Comparison of ENCODE assay signal across 16 cellular contexts in genomic region chr1:101065575-101065974, GRCh38. TPM values are rescaled to one million over a fixed set of nuclear protein-coding genes. Genes with fewer than 3 reads are reported as not detected.
A peak's percentile ranks its signal among the peaks of the same experiment; 100 is the strongest.
DNase-seq lines count a peak whose midpoint lies in the region; ATAC-seq and TF ChIP-seq lines count a peak whose summit lies in the region.
"Had no signal": no experiment of that assay in that cellular context is flagged by ENCODE, and none has a peak within 500 bp of the region (broad histone marks: within the 10 kb centered on the region; RNA-seq: fewer than 3 reads in every experiment).

No MANE protein-coding gene starts in this region.

- H3K4me3 ChIP-seq in DOHH2 (ENCODE audit: low read length), result no peak overlapping the region
- peak overlapping the region; percentile 34 for H3K4me3 ChIP-seq in OCI-LY3 (ENCODE audit: low read length)
- no peak overlapping the region for H3K4me3 ChIP-seq in WERI-Rb-1 (ENCODE audit: low read depth, low read length)
- H3K4me3 ChIP-seq: lower lobe of right lung, sigmoid colon, SJSA1, vagina had no signal

- DNase-seq in immature natural killer cell, result no peak
- no peak for DNase-seq in mesenteric fat pad (ENCODE audit: low spot score)
- DNase-seq in WERI-Rb-1, result no peak
- no peak for DNase-seq in NCI-H82 treated with DMSO at 0.1 percent for 48 hours (lab: John Stamatoyannopoulos, UW; ENCODE audit: unreplicated experiment)
- no peak for DNase-seq in globus pallidus (ENCODE audit: low spot score)
- DNase-seq: C1 segment of cervical spinal cord; lower lobe of right lung; NCI-H2171; sigmoid colon; stimulated activated CD4-positive, alpha-beta T cell treated with anti-CD3 and anti-CD28 coated beads, Interleukin-4, amount 100 ng/mL, for 4 hours had no signal

- H4K20me1 ChIP-seq in DOHH2 (ENCODE audit: control insufficient read depth, insufficient read depth, low read depth, low read length), result no peaks in the 10 kb centered on the region
- H4K20me1 ChIP-seq in OCI-LY3 (ENCODE audit: insufficient read depth, low read length), result no peaks in the 10 kb centered on the region

- H3K27me3 ChIP-seq in DOHH2 (ENCODE audit: control insufficient read depth, low read length) (no peaks in the 10 kb centered on the region), OCI-LY3 (ENCODE audit: low read depth, low read length) (no peaks in the 10 kb centered on the region), WERI-Rb-1 (ENCODE audit: insufficient read depth, low read depth, severe bottlenecking) (no peaks in the 10 kb centered on the region)
- H3K27me3 ChIP-seq: neutrophil, sigmoid colon, SJSA1, vagina had no signal

- H3K27ac Mint-ChIP-seq in immature natural killer cell, result peak overlapping the region; percentile 2 to 80 (median 48)

- H2AFZ ChIP-seq in OCI-LY3 (ENCODE audit: low read depth, low read length), result no peak overlapping the region

- TF ChIP-seq CTCF in DOHH2 (IDR thresholded peaks at IDR 0.05; ENCODE audit: low read depth, low read length, poor library complexity, severe bottlenecking), result no peak
- no peak for TF ChIP-seq CTCF in OCI-LY3 (IDR thresholded peaks at IDR 0.05; ENCODE audit: low read depth, low read length)
- no peak for TF ChIP-seq CTCF in WERI-Rb-1 (IDR thresholded peaks at IDR 0.05; ENCODE audit: low read depth, low read length)

- H3K27me3 Mint-ChIP-seq in immature natural killer cell (ENCODE audit: low read depth in 3 of 3), result peaks cover 0 to 4% (median 1%) of the 10 kb centered on the region in 3 donors

- peaks cover 3 to 8% (median 5%) of the 10 kb centered on the region in 3 donors for H3K36me3 Mint-ChIP-seq in immature natural killer cell

- H3K79me2 ChIP-seq in DOHH2 (ENCODE audit: control insufficient read depth, low read length) (no peaks in the 10 kb centered on the region), OCI-LY3 (ENCODE audit: low read length) (no peaks in the 10 kb centered on the region)

- no peaks in the 10 kb centered on the region for H3K9me3 ChIP-seq in DOHH2 (ENCODE audit: control insufficient read depth, insufficient read depth, low read length)
- H3K9me3 ChIP-seq in OCI-LY3 (ENCODE audit: insufficient read depth, low read length), result no peaks in the 10 kb centered on the region
- H3K9me3 ChIP-seq in WERI-Rb-1 (ENCODE audit: severe bottlenecking), result no peaks in the 10 kb centered on the region
- H3K9me3 ChIP-seq: lower lobe of right lung, neutrophil, sigmoid colon, SJSA1 had no signal

- no peak overlapping the region for H3K27ac ChIP-seq in DOHH2 (ENCODE audit: low read depth, low read length)
- H3K27ac ChIP-seq in OCI-LY3 (ENCODE audit: low read length), result peak overlapping the region; percentile 68
- H3K27ac ChIP-seq in WERI-Rb-1, result no peak overlapping the region
- H3K27ac ChIP-seq: lower lobe of right lung, neutrophil, sigmoid colon, SJSA1, vagina had no signal

- H3K36me3 ChIP-seq in DOHH2 (ENCODE audit: control insufficient read depth, low read length), result no peaks in the 10 kb centered on the region
- no peaks in the 10 kb centered on the region for H3K36me3 ChIP-seq in OCI-LY3 (replicated peaks; ENCODE audit: low read depth, low read length)
- no peaks in the 10 kb centered on the region for H3K36me3 ChIP-seq in WERI-Rb-1
- H3K36me3 ChIP-seq: lower lobe of right lung, neutrophil, sigmoid colon, SJSA1, vagina had no signal

- H3K9me3 Mint-ChIP-seq in immature natural killer cell, result no peaks in the 10 kb centered on the region

- H3K4me3 Mint-ChIP-seq in immature natural killer cell, result peak overlapping the region in 4 of 5 donors; percentile 3 to 42 (median 22)

- peaks cover 20 to 33% of the 10 kb centered on the region in 2 donors for H3K4me1 Mint-ChIP-seq in immature natural killer cell

- H3F3A ChIP-seq in DOHH2 (ENCODE audit: control insufficient read depth, insufficient read depth), result no peaks in the 10 kb centered on the region

- ATAC-seq in GM21423 (IDR thresholded peaks at IDR 0.05; ENCODE audit: unreplicated experiment), result peak; percentile 50
- ATAC-seq: lower lobe of right lung had no signal

- H3K4me1 ChIP-seq in DOHH2 (ENCODE audit: control insufficient read depth, low read length) (peaks cover 17% of the 10 kb centered on the region), OCI-LY3 (ENCODE audit: low read length) (peaks cover 59% of the 10 kb centered on the region)
- H3K4me1 ChIP-seq: lower lobe of right lung, sigmoid colon, SJSA1, vagina had no signal

- no peaks in the 10 kb centered on the region for H3K9me2 ChIP-seq in DOHH2 (replicated peaks; ENCODE audit: control insufficient read depth, low read length)

- H3K4me2 ChIP-seq in DOHH2 (ENCODE audit: low read length), result peak overlapping the region; percentile 15; the same call in 1 of the 2 replicates
- H3K4me2 ChIP-seq in OCI-LY3 (ENCODE audit: low read length), result peak overlapping the region; percentile 76

- peak overlapping the region; percentile 15; the same call in 1 of the 2 replicates for H3K9ac ChIP-seq in OCI-LY3 (ENCODE audit: low read length)

RNA-seq across cellular contexts. Expression of gene DPH5, which starts 40.0 kb away (rescaled TPM):
- 10 to 100 TPM; 30.2 to 32.8 (median 32.0) TPM for polyA plus RNA-seq in immature natural killer cell
- total RNA-seq in mesenteric fat pad, result 13.1 TPM
